8 cellular contexts compared by ENCODE assay signal in the genomic region with DNA sequence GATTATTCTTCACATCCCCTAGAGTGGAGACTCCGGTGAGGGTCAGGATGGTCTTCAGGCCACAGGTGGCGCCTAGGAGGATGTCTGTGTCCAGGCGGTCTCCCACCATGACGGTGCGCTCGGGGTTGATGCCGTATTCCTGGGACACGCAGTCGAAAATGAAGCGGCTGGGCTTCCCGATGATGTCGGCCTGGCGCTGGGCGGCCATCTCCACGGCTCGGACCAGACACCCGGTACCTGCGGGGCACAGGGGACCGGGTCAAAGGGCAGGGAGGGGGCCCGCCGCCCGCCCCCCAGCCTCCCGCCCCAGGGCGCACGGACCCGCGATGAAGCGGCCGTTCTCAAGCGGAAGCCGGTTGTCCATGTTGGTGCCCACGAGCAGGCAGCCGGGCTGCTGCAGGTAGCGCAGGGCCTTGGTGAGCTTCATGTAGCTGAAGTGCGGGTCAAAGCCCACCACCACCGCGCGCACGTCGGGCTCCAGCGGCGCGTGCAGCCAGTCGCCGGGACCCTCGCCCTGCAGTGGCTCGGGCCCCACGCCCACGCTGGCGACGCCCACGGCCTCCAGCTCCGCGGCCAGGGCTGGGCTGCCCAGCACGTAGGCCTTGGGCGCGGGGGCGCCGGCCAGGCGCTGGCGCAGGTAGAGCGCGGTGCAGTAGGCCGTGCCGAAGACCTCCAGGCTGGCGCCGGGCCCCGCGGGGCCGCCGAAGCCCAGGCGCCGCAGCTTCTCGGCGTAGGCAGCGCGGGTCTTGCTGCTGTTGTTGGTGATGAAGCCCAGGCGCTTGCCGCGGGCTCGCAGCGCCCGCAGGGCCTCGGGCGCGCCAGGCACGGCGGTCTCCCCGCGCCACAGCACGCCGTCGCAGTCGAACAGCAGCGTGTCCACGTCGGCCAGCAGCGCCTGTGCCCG. TPM values are rescaled to one million over a fixed set of nuclear protein-coding genes. Genes with fewer than 3 reads are reported as not detected.
DNase-seq lines count a peak whose midpoint lies in the region; ATAC-seq and TF ChIP-seq lines count a peak whose summit lies in the region.

No MANE protein-coding gene starts in this region.

- H3K4me3 ChIP-seq in gastroesophageal sphincter (peak overlapping the region; percentile 55 to 81), skin epidermis (peak overlapping the region; percentile 58 to 85 (median 77))

- peaks cover 6 to 35% (median 14%) of the 10 kb centered on the region in 3 donors for H3K4me1 ChIP-seq in gastroesophageal sphincter

- peak overlapping the region; percentile 75 for H3K27ac ChIP-seq in VCaP
- H3K27ac ChIP-seq in gastroesophageal sphincter: peak overlapping the region; percentile 56 to 94 (median 90)
- peak overlapping the region; percentile 6 to 84 (median 75) for H3K27ac ChIP-seq in skin epidermis

- TF ChIP-seq CTCF in VCaP (conservative IDR thresholded peaks at IDR 0.05) (no peak), gastroesophageal sphincter (IDR thresholded peaks at IDR 0.05) (no peak)

- 0% methylated on average over 6 of the region's 99 CpGs; no CpG with 5 or more reads in 1 of the 2 donors for WGBS in gastroesophageal sphincter (ENCODE audit: low coverage in 1 of 2), 2 donors

- peaks cover 0 to 19% of the 10 kb centered on the region in 2 donors for H3K36me3 ChIP-seq in gastroesophageal sphincter

- ATAC-seq in GM18499 (IDR thresholded peaks at IDR 0.05; ENCODE audit: insufficient read depth, unreplicated experiment) (peak; percentile 17), HG02763 (IDR thresholded peaks at IDR 0.05; ENCODE audit: unreplicated experiment) (peak; percentile 2), gastroesophageal sphincter (no peak)

- no peak for DNase-seq in cortex of kidney (lab: John Stamatoyannopoulos, UW)
- DNase-seq in inferior parietal cortex (ENCODE audit: extremely low spot score): no peak
- no peak for DNase-seq in SKM-1 treated with dmso at 0.1 percent for 144 hours (lab: John Stamatoyannopoulos, UW; ENCODE audit: unreplicated experiment)

- no peaks in the 10 kb centered on the region for H3K27me3 ChIP-seq in gastroesophageal sphincter

- no peaks in the 10 kb centered on the region for H3K9me3 ChIP-seq in gastroesophageal sphincter

- TF ChIP-seq POLR2A in gastroesophageal sphincter (IDR thresholded peaks at IDR 0.05): peak; percentile 30 to 50

- no peak for TF ChIP-seq EP300 in gastroesophageal sphincter (IDR thresholded peaks at IDR 0.05)

RNA-seq across cellular contexts. Expression of gene PGP, which starts 0.6 kb away (rescaled TPM):
- 10 to 100 TPM in 2 of 4 donors, 1 to 10 TPM in 2; 7.6 to 17.3 (median 12.5) TPM for total RNA-seq in gastroesophageal sphincter

RNA-seq across cellular contexts. Expression of gene BRICD5, which starts 3.4 kb away (rescaled TPM):
- 10 to 100 TPM in 1 of 4 donors, 1 to 10 TPM in 2, under 1 TPM in 1; 0.72 to 10.3 (median 3.5) TPM for total RNA-seq in gastroesophageal sphincter

RNA-seq across cellular contexts. Expression of gene MLST8, which starts 8.8 kb away (rescaled TPM):
- 10 to 100 TPM; 29.0 to 50.8 (median 34.1) TPM for total RNA-seq in gastroesophageal sphincter

RNA-seq across cellular contexts. Expression of gene E4F1, which starts 9.3 kb away (rescaled TPM):
- 10 to 100 TPM; 23.1 to 35.2 (median 28.8) TPM for total RNA-seq in gastroesophageal sphincter

RNA-seq across cellular contexts. Expression of gene CASKIN1, which starts 17.7 kb away (rescaled TPM):
- total RNA-seq in gastroesophageal sphincter: under 1 TPM in 2 of 4 donors, not detected in 2; 0.27 to 0.35 TPM
